1 cellular context compared by ENCODE assay signal in genomic region chr12:48853228-48853688, GRCh38.
TF ChIP-seq lines count a peak whose summit lies in the region.

No MANE protein-coding gene starts in this region.

TF ChIP-seq in GM12878, 131 proteins besides CTCF, POLR2A, EP300 and RAD21 (continued from another document and continues in another):
- TF ChIP-seq REST (IDR thresholded peaks at IDR 0.05; ENCODE audit: low read depth, low read length) (no peak), KAT2A (conservative IDR thresholded peaks at IDR 0.05; ENCODE audit: control insufficient read depth, low read depth, low read length) (no peak), PAX5 (IDR thresholded peaks at IDR 0.05; ENCODE audit: borderline replicate concordance, low read depth, low read length) (no peak), IRF4 (IDR thresholded peaks at IDR 0.05; ENCODE audit: low read depth, low read length) (no peak), E2F4 (IDR thresholded peaks at IDR 0.05; ENCODE audit: low read depth, low read length) (no peak), RELA (IDR thresholded peaks at IDR 0.05; ENCODE audit: borderline replicate concordance, partially characterized antibody) (no peak), BCL11A (IDR thresholded peaks at IDR 0.05; ENCODE audit: low read depth, low read length) (no peak), E2F8 (IDR thresholded peaks at IDR 0.05; ENCODE audit: low read depth, partially characterized antibody) (no peak), TBL1XR1 (IDR thresholded peaks at IDR 0.05; ENCODE audit: low read depth, low read length) (0 out of 2 replicates have a peak, but pooled peaks have one; percentile 35), CUX1 (IDR thresholded peaks at IDR 0.05; ENCODE audit: insufficient replicate concordance, low read depth, low read length) (no peak), SMARCA5 (IDR thresholded peaks at IDR 0.05) (0 out of 2 replicates have a peak, but pooled peaks have one; percentile 26), KDM1A (IDR thresholded peaks at IDR 0.05; ENCODE audit: borderline replicate concordance) (no peak), NKRF (conservative IDR thresholded peaks at IDR 0.05) (no peak), RELB (IDR thresholded peaks at IDR 0.05; ENCODE audit: low read depth) (no peak), ZBTB33 (IDR thresholded peaks at IDR 0.05) (no peak), NR2F1 (conservative IDR thresholded peaks at IDR 0.05) (no peak), ESRRA (IDR thresholded peaks at IDR 0.05; ENCODE audit: low read length) (0 out of 2 replicates have a peak, but pooled peaks have one; percentile 23), MLLT1 (IDR thresholded peaks at IDR 0.05) (no peak), STAT1 (conservative IDR thresholded peaks at IDR 0.05) (no peak), IRF3 (IDR thresholded peaks at IDR 0.05) (no peak), BCLAF1 (IDR thresholded peaks at IDR 0.05) (no peak), PBX3 (IDR thresholded peaks at IDR 0.05; ENCODE audit: insufficient replicate concordance, low read depth, low read length) (no peak), FOS (IDR thresholded peaks at IDR 0.05; ENCODE audit: borderline replicate concordance, extremely low read depth, insufficient read length) (no peak)
